In the genomic region with DNA sequence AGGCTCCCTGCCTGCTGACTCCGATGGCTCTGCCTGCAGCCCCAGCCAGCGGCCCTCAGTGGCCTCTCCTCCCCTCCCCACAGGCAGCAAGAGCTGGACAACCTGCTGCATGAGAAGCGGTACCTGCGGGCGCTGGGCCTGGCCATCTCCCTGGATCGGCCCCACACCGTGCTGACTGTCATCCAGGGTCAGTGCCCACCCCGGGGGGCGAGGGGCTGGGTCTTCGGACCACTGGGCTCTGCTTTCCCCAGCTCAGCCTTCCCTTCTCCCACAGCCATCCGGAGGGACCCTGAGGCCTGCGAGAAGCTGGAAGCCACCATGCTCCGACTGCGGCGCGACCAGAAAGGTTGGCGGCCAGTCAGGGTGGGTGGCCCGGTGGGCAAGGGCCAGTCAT, we compare ENCODE assay signal across 20 cellular contexts. TPM values are rescaled to one million over a fixed set of nuclear protein-coding genes. Genes with fewer than 3 reads are reported as not detected.
DNase-seq lines count a peak whose midpoint lies in the region; ATAC-seq, FAIRE-seq and TF ChIP-seq lines count a peak whose summit lies in the region.
"Had no signal": no experiment of that assay in that cellular context is flagged by ENCODE, and none has a peak within 500 bp of the region (broad histone marks: within the 10 kb centered on the region; RNA-seq: fewer than 3 reads in every experiment).

No MANE protein-coding gene starts in this region.

- H3K9me3 ChIP-seq in OCI-LY7 (ENCODE audit: low read length) (no peaks in the 10 kb centered on the region), endothelial cell of umbilical vein (replicated peaks; ENCODE audit: control insufficient read depth, insufficient read depth, low read length) (no peaks in the 10 kb centered on the region), BE2C (no peaks in the 10 kb centered on the region)

- H3K9me3 Mint-ChIP-seq in Calu3 (ENCODE audit: low read depth, unreplicated experiment) = no peaks in the 10 kb centered on the region
- H3K9me3 Mint-ChIP-seq: CD4-positive, CD25-positive, alpha-beta regulatory T cell; CD8-positive, alpha-beta memory T cell; GM23338 had no signal

- H3K27ac ChIP-seq in OCI-LY7 (ENCODE audit: low read depth, low read length, poor library complexity, severe bottlenecking) (no peak overlapping the region), endothelial cell of umbilical vein (ENCODE audit: insufficient read depth, low read depth, low read length) (no peak overlapping the region), dorsolateral prefrontal cortex (no peak overlapping the region)

- H3K27me3 ChIP-seq in endothelial cell of umbilical vein (ENCODE audit: control insufficient read depth in 2 of 2, insufficient read depth in 2 of 2, low read length in 2 of 2) (peaks cover 34 to 37% of the 10 kb centered on the region in 2 experiments), dorsolateral prefrontal cortex (peaks cover 0 to 7% (median 0%) of the 10 kb centered on the region in 45 donors), BE2C (peaks cover 13% of the 10 kb centered on the region; the same call in 1 of the 2 replicates)

- H2AFZ ChIP-seq in OCI-LY7 (ENCODE audit: low read length) = no peak overlapping the region
- H2AFZ ChIP-seq in endothelial cell of umbilical vein (ENCODE audit: low read depth, low read length) = no peak overlapping the region
- H2AFZ ChIP-seq: GM23338 had no signal

- H3K4me1 ChIP-seq in OCI-LY7 (ENCODE audit: insufficient read depth, low read length, poor library complexity, severe bottlenecking) = peaks cover 7% of the 10 kb centered on the region
- peaks cover under 1% of the 10 kb centered on the region for H3K4me1 ChIP-seq in endothelial cell of umbilical vein (ENCODE audit: control insufficient read depth, extremely low read depth, insufficient read depth, low read length)
- peaks cover under 1% of the 10 kb centered on the region; the same call in 1 of the 2 replicates for H3K4me1 ChIP-seq in BE2C

- no peaks in the 10 kb centered on the region for H3K9me1 ChIP-seq in endothelial cell of umbilical vein (replicated peaks; ENCODE audit: control insufficient read depth, extremely low read depth, insufficient read depth, low read length)

- no peaks in the 10 kb centered on the region for H3K27me3 Mint-ChIP-seq in Calu3 (ENCODE audit: unreplicated experiment)

- peaks cover 54% of the 10 kb centered on the region for H3K36me3 ChIP-seq in OCI-LY7 (ENCODE audit: insufficient read depth, low read length)
- peaks cover 9 to 37% of the 10 kb centered on the region in 2 experiments for H3K36me3 ChIP-seq in endothelial cell of umbilical vein (ENCODE audit: control insufficient read depth in 2 of 2, extremely low read depth in 1 of 2, insufficient read depth in 2 of 2, low read length in 2 of 2)
- H3K36me3 ChIP-seq in BE2C = peaks cover 49% of the 10 kb centered on the region

- H3K79me2 ChIP-seq in OCI-LY7 (ENCODE audit: insufficient read depth, low read depth, low read length) (peaks cover 11% of the 10 kb centered on the region), endothelial cell of umbilical vein (ENCODE audit: control insufficient read depth, insufficient read depth, low read length) (peaks cover 6% of the 10 kb centered on the region)

- DNase-seq in Calu3 = no peak
- no peak for DNase-seq in OCI-LY7 (ENCODE audit: low spot score)
- DNase-seq in endothelial cell of umbilical vein (ENCODE audit: low read depth, low spot score) = no peak
- DNase-seq in dorsolateral prefrontal cortex = no peak
- DNase-seq in BE2C = no peak
- no peak for DNase-seq in 8988T
- DNase-seq: C1 segment of cervical spinal cord; CD4-positive, CD25-positive, alpha-beta regulatory T cell; CD8-positive, alpha-beta memory T cell; COR-L47; H7; Karpas-422; KBM-7 had no signal

- H3K4me2 ChIP-seq in OCI-LY7 (ENCODE audit: low read length) = no peak overlapping the region
- no peak overlapping the region for H3K4me2 ChIP-seq in endothelial cell of umbilical vein (ENCODE audit: insufficient read depth, low read length)

- H3K4me3 Mint-ChIP-seq in Calu3 (ENCODE audit: low read depth, unreplicated experiment) = peak overlapping the region; percentile 15
- H3K4me3 Mint-ChIP-seq: B cell; CD4-positive, CD25-positive, alpha-beta regulatory T cell; CD8-positive, alpha-beta memory T cell had no signal

- H3K9me2 ChIP-seq in OCI-LY7 (ENCODE audit: insufficient read depth, low read length) = no peaks in the 10 kb centered on the region

- H4K20me1 ChIP-seq in OCI-LY7 (ENCODE audit: insufficient read depth, low read length) (no peaks in the 10 kb centered on the region), endothelial cell of umbilical vein (replicated peaks; ENCODE audit: control insufficient read depth, extremely low read depth, insufficient read depth, low read length) (no peaks in the 10 kb centered on the region)

- peaks cover 80% of the 10 kb centered on the region for H3K36me3 Mint-ChIP-seq in Calu3 (ENCODE audit: insufficient read depth, unreplicated experiment)

- H3K9ac ChIP-seq in endothelial cell of umbilical vein (replicated peaks; ENCODE audit: extremely low read depth, insufficient read depth, low read length) = no peak overlapping the region

- H3K4me3 ChIP-seq in OCI-LY7 (ENCODE audit: low read depth, low read length, poor library complexity, severe bottlenecking) (no peak overlapping the region), endothelial cell of umbilical vein (replicated peaks in 1 of 3; ENCODE audit: insufficient read depth in 1 of 3, low read depth in 1 of 3, low read length in 3 of 3) (no peak overlapping the region), dorsolateral prefrontal cortex (no peak overlapping the region), BE2C (ENCODE audit: low read depth, low read length) (no peak overlapping the region)

- FAIRE-seq in endothelial cell of umbilical vein (lab: Jason Lieb, UNC) = no peak
- FAIRE-seq: D721Med, G401.6, GM12891 had no signal

- POLR2A ChIA-PET in OCI-LY7 (lab: Charles Lee) (no interaction called here), endothelial cell of umbilical vein (lab: Charles Lee) (no interaction called here)

- dilution Hi-C loops in endothelial cell of umbilical vein (cut with MboI; ENCODE audit: extremely low pct_ligation_motif_present, low sequenced_read_pairs) = no loop called here

- no peak for TF ChIP-seq CTCF in Calu3 (IDR thresholded peaks at IDR 0.05; ENCODE audit: unreplicated experiment)
- TF ChIP-seq CTCF in OCI-LY7 (conservative IDR thresholded peaks at IDR 0.05; ENCODE audit: low read length) = no peak
- no peak for TF ChIP-seq CTCF in endothelial cell of umbilical vein (IDR thresholded peaks at IDR 0.05; ENCODE audit: extremely low read depth in 1 of 2, insufficient read depth in 1 of 2, low read depth in 1 of 2, low read length in 2 of 2)
- no peak for TF ChIP-seq CTCF in dorsolateral prefrontal cortex (IDR thresholded peaks at IDR 0.05 in 54 of 56, conservative IDR thresholded peaks at IDR 0.05 in 2 of 56; ENCODE audit: low read depth in 1 of 56, partially characterized antibody in 56 of 56)
- no peak for TF ChIP-seq CTCF in BE2C (IDR thresholded peaks at IDR 0.05; ENCODE audit: low read depth, low read length)

- no peak for TF ChIP-seq POLR2A in endothelial cell of umbilical vein (IDR thresholded peaks at IDR 0.05; ENCODE audit: low read depth, low read length)

- intact Hi-C loops in Calu3 (cut with micrococcal nuclease; ENCODE audit: unreplicated experiment) (no loop called here), OCI-LY7 (cut with micrococcal nuclease; ENCODE audit: unreplicated experiment) (no loop called here), endothelial cell of umbilical vein (cut with micrococcal nuclease) (no loop called here), dorsolateral prefrontal cortex (cut with DNase I) (no loop called here)

- H3K27ac Mint-ChIP-seq in Calu3 (ENCODE audit: unreplicated experiment) = no peak overlapping the region
- H3K27ac Mint-ChIP-seq: B cell; CD4-positive, CD25-positive, alpha-beta regulatory T cell; CD8-positive, alpha-beta memory T cell; GM23338 had no signal

- CTCF ChIA-PET in Calu3 (lab: Charles Lee) (no interaction called here), OCI-LY7 (lab: Charles Lee; ENCODE audit: unreplicated experiment) (no interaction called here), endothelial cell of umbilical vein (lab: Charles Lee) (no interaction called here)

- no TSS peak for BruUV-seq in Calu3 (replicated peaks; lab: Mats Ljungman, UMichigan)
- BruUV-seq in OCI-LY7 (replicated peaks; lab: Mats Ljungman, UMichigan) = TSS peak; percentile 51
- BruUV-seq in endothelial cell of umbilical vein (replicated peaks; lab: Mats Ljungman, UMichigan) = TSS peak; percentile 4

- H3K4me1 Mint-ChIP-seq in Calu3 (ENCODE audit: low read depth, unreplicated experiment) = peaks cover 34% of the 10 kb centered on the region

- no peak for ATAC-seq in HG03135 (IDR thresholded peaks at IDR 0.05; ENCODE audit: unreplicated experiment)
- ATAC-seq: GM23338 had no signal

RNA-seq across cellular contexts. Expression of gene NOXO1, which starts 3.4 kb away (rescaled TPM):
- total RNA-seq in Calu3 (2022) (10.1 and 11.8 TPM in 2 replicates), OCI-LY7 (2022) (0.30 and 0.59 TPM in 2 replicates), endothelial cell of umbilical vein (0.60 TPM in 1 of 2 replicates, not detected in the other), dorsolateral prefrontal cortex (1 to 10 TPM in 99 of 120 experiments, under 1 TPM in 18, not detected in 3; 0.52 to 4.8 (median 1.7) TPM)
- total RNA-seq in OCI-LY7 (2014; rRNA removed; shearing (Covaris generic)) = 0.22 and 2.1 TPM in 2 replicates
- 0.37 and 0.40 TPM in 2 replicates for polyA plus RNA-seq in endothelial cell of umbilical vein
- 0.17 TPM in 1 of 2 replicates, not detected in the other for polyA plus RNA-seq in endothelial cell of umbilical vein (2011; cell fraction: cytosol; rRNA removed)
- 1.7 and 2.0 TPM in 2 replicates for polyA plus RNA-seq in endothelial cell of umbilical vein (2011; cell fraction: nucleus; rRNA removed)
- polyA plus RNA-seq in endothelial cell of umbilical vein (2012) = 0.41 TPM in 1 of 2 replicates, not detected in the other
- polyA minus RNA-seq in endothelial cell of umbilical vein = 0.17 TPM in 1 of 2 replicates, not detected in the other
- not detected for polyA minus RNA-seq in endothelial cell of umbilical vein (2011; cell fraction: cytosol; rRNA and poly(A)+ RNA removed)
- polyA minus RNA-seq in endothelial cell of umbilical vein (2011; cell fraction: nucleus; rRNA and poly(A)+ RNA removed) = not detected in 2 replicates
- polyA plus RNA-seq in BE2C (2012; ENCODE audit: insufficient read depth, insufficient read length, low read depth) = 1.8 TPM
- total RNA-seq: H7 had no signal
- polyA plus RNA-seq: CD8-positive, alpha-beta memory T cell had no signal

RNA-seq across cellular contexts. Expression of gene TBL3, which starts 6.0 kb away (rescaled TPM):
- 62.0 and 71.1 TPM in 2 replicates for total RNA-seq in Calu3 (2022)
- total RNA-seq in OCI-LY7 (2014; rRNA removed; shearing (Covaris generic)) = 58.5 and 67.2 TPM in 2 replicates
- 44.3 and 49.9 TPM in 2 replicates for total RNA-seq in OCI-LY7 (2022)
- total RNA-seq in endothelial cell of umbilical vein = 42.2 and 42.3 TPM in 2 replicates
- polyA plus RNA-seq in endothelial cell of umbilical vein = 77.1 and 80.6 TPM in 2 replicates
- 41.0 and 51.3 TPM in 2 replicates for polyA plus RNA-seq in endothelial cell of umbilical vein (2011; cell fraction: cytosol; rRNA removed)
- 86.9 and 88.7 TPM in 2 replicates for polyA plus RNA-seq in endothelial cell of umbilical vein (2011; cell fraction: nucleus; rRNA removed)
- 41.6 and 49.8 TPM in 2 replicates for polyA plus RNA-seq in endothelial cell of umbilical vein (2012)
- polyA minus RNA-seq in endothelial cell of umbilical vein = 38.8 and 42.1 TPM in 2 replicates
- 53.1 TPM for polyA minus RNA-seq in endothelial cell of umbilical vein (2011; cell fraction: cytosol; rRNA and poly(A)+ RNA removed)
- polyA minus RNA-seq in endothelial cell of umbilical vein (2011; cell fraction: nucleus; rRNA and poly(A)+ RNA removed) = 17.1 and 27.7 TPM in 2 replicates
- 10 to 100 TPM; 13.8 to 38.7 (median 23.1) TPM for total RNA-seq in dorsolateral prefrontal cortex
- 123 TPM for polyA plus RNA-seq in BE2C (2012; ENCODE audit: insufficient read depth, insufficient read length, low read depth)

RNA-seq across cellular contexts. Expression of gene GFER, which starts 6.1 kb away (rescaled TPM):
- 40.8 and 43.5 TPM in 2 replicates for total RNA-seq in Calu3 (2022)
- 25.1 and 32.3 TPM in 2 replicates for total RNA-seq in OCI-LY7 (2014; rRNA removed; shearing (Covaris generic))
- 31.1 and 40.2 TPM in 2 replicates for total RNA-seq in OCI-LY7 (2022)
- 29.9 and 30.5 TPM in 2 replicates for total RNA-seq in endothelial cell of umbilical vein
- polyA plus RNA-seq in endothelial cell of umbilical vein = 13.7 and 26.0 TPM in 2 replicates
- polyA plus RNA-seq in endothelial cell of umbilical vein (2011; cell fraction: cytosol; rRNA removed) = 14.7 and 15.7 TPM in 2 replicates
- polyA plus RNA-seq in endothelial cell of umbilical vein (2011; cell fraction: nucleus; rRNA removed) = 9.8 and 11.5 TPM in 2 replicates
- 32.8 and 33.7 TPM in 2 replicates for polyA plus RNA-seq in endothelial cell of umbilical vein (2012)
- 6.6 and 10.7 TPM in 2 replicates for polyA minus RNA-seq in endothelial cell of umbilical vein
- 25.2 TPM for polyA minus RNA-seq in endothelial cell of umbilical vein (2011; cell fraction: cytosol; rRNA and poly(A)+ RNA removed)
- 4.5 and 7.2 TPM in 2 replicates for polyA minus RNA-seq in endothelial cell of umbilical vein (2011; cell fraction: nucleus; rRNA and poly(A)+ RNA removed)
- 10 to 100 TPM; 14.2 to 39.2 (median 21.8) TPM for total RNA-seq in dorsolateral prefrontal cortex
- polyA plus RNA-seq in BE2C (2012; ENCODE audit: insufficient read depth, insufficient read length, low read depth) = 149 TPM

RNA-seq across cellular contexts. Expression of gene RNF151, which starts 11.2 kb away (rescaled TPM):
- total RNA-seq in Calu3 (2022) = not detected in 2 replicates
- total RNA-seq in OCI-LY7 (2014; rRNA removed; shearing (Covaris generic)) = not detected in 2 replicates
- not detected in 2 replicates for total RNA-seq in OCI-LY7 (2022)
- not detected in 2 replicates for total RNA-seq in endothelial cell of umbilical vein
- not detected in 2 replicates for polyA plus RNA-seq in endothelial cell of umbilical vein
- not detected in 2 replicates for polyA plus RNA-seq in endothelial cell of umbilical vein (2011; cell fraction: cytosol; rRNA removed)
- not detected in 2 replicates for polyA plus RNA-seq in endothelial cell of umbilical vein (2011; cell fraction: nucleus; rRNA removed)
- not detected in 2 replicates for polyA plus RNA-seq in endothelial cell of umbilical vein (2012)
- polyA minus RNA-seq in endothelial cell of umbilical vein = not detected in 2 replicates
- polyA minus RNA-seq in endothelial cell of umbilical vein (2011; cell fraction: cytosol; rRNA and poly(A)+ RNA removed) = not detected
- not detected in 2 replicates for polyA minus RNA-seq in endothelial cell of umbilical vein (2011; cell fraction: nucleus; rRNA and poly(A)+ RNA removed)
- under 1 TPM in 1 of 120 experiments, not detected in 119; 0.71 TPM for total RNA-seq in dorsolateral prefrontal cortex
- not detected for polyA plus RNA-seq in BE2C (2012; ENCODE audit: insufficient read depth, insufficient read length, low read depth)
- total RNA-seq: CD4-positive, CD25-positive, alpha-beta regulatory T cell; CD8-positive, alpha-beta memory T cell; GM23338; H7; HT-29 had no signal
- polyA plus RNA-seq: CD4-positive, CD25-positive, alpha-beta regulatory T cell; CD8-positive, alpha-beta memory T cell; GM23338 had no signal

RNA-seq across cellular contexts. Expression of gene SYNGR3, which starts 11.9 kb away (rescaled TPM):
- total RNA-seq in Calu3 (2022) = 3.6 and 3.8 TPM in 2 replicates
- 9.0 and 11.1 TPM in 2 replicates for total RNA-seq in OCI-LY7 (2014; rRNA removed; shearing (Covaris generic))
- total RNA-seq in OCI-LY7 (2022) = 10.3 and 12.0 TPM in 2 replicates
- 0.81 and 0.95 TPM in 2 replicates for total RNA-seq in endothelial cell of umbilical vein
- 1.4 and 2.6 TPM in 2 replicates for polyA plus RNA-seq in endothelial cell of umbilical vein
- 0.97 and 1.4 TPM in 2 replicates for polyA plus RNA-seq in endothelial cell of umbilical vein (2011; cell fraction: cytosol; rRNA removed)
- 1.0 and 1.1 TPM in 2 replicates for polyA plus RNA-seq in endothelial cell of umbilical vein (2011; cell fraction: nucleus; rRNA removed)
- 0.54 and 1.7 TPM in 2 replicates for polyA plus RNA-seq in endothelial cell of umbilical vein (2012)
- 2.0 and 2.1 TPM in 2 replicates for polyA minus RNA-seq in endothelial cell of umbilical vein
- 6.0 TPM for polyA minus RNA-seq in endothelial cell of umbilical vein (2011; cell fraction: cytosol; rRNA and poly(A)+ RNA removed)
- 0.24 and 0.72 TPM in 2 replicates for polyA minus RNA-seq in endothelial cell of umbilical vein (2011; cell fraction: nucleus; rRNA and poly(A)+ RNA removed)
- total RNA-seq in dorsolateral prefrontal cortex = 100 to 1,000 TPM in 115 of 120 experiments, 10 to 100 TPM in 5; 51.9 to 210 (median 145) TPM
- 10.0 TPM for polyA plus RNA-seq in BE2C (2012; ENCODE audit: insufficient read depth, insufficient read length, low read depth)
